21 cellular contexts compared by ENCODE assay signal in the genomic region with DNA sequence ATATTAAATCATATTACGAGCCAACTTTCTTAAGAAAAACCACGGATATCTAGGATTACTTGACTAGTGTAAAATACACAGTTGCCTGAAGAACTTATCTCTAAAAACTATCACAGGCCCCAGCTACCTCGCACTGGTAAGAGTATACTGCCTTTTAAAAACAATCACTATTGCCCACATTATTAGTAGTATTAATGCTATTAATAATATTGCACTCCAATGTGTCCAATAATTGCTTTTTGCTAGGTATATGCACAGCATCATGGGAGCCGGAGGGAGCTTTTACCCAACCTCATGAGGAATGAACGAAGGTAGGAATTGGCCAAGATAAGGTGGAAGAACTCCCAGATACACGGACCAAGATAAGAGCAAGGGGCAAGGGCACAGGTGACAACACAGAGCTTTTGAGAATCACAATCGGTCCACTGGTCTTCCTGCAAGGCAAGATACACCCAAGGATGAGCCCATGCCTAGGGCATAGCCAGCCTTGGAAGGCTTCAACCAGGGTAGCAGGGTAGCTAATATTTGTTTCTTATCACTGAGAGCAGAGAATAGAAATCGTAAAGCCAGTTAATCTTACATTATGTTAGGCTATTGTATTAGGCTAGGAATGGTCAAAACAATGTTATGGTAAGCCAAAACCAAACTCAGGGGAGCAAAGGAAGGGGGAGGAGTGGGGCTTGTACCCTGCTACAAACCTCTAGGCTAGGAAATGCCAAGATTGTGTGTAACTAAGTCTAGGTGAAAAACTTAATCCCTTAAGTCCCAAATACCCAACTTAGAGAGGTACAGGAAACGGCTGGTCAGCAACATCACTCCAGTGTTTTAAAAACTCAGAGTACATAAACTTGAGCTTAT. TPM values are rescaled to one million over a fixed set of nuclear protein-coding genes. Genes with fewer than 3 reads are reported as not detected.
DNase-seq lines count a peak whose midpoint lies in the region; ATAC-seq and TF ChIP-seq lines count a peak whose summit lies in the region.
"Had no signal": no experiment of that assay in that cellular context is flagged by ENCODE, and none has a peak within 500 bp of the region (broad histone marks: within the 10 kb centered on the region; RNA-seq: fewer than 3 reads in every experiment).

No MANE protein-coding gene starts in this region.

- H3K23ac ChIP-seq in mesendoderm (ENCODE audit: low read length) = no peak overlapping the region

- no peak overlapping the region for H3K9ac ChIP-seq in mesendoderm (ENCODE audit: low read length)
- no peak overlapping the region for H3K9ac ChIP-seq in skeletal muscle tissue (ENCODE audit: low read depth in 1 of 3, low read length in 3 of 3)

- H4K5ac ChIP-seq in mesendoderm (ENCODE audit: low read length) = no peak overlapping the region

- no peak overlapping the region for H3K56ac ChIP-seq in mesendoderm (ENCODE audit: low read length)

- H2BK5ac ChIP-seq in mesendoderm (ENCODE audit: low read length) = no peak overlapping the region

- no peak overlapping the region for H3K4me2 ChIP-seq in GM23338
- H3K4me2 ChIP-seq in mesendoderm (ENCODE audit: low read length) = no peak overlapping the region

- no peak overlapping the region for H2BK120ac ChIP-seq in mesendoderm (ENCODE audit: low read depth, low read length)

- H3K4ac ChIP-seq in mesendoderm (ENCODE audit: low read depth, low read length) = no peak overlapping the region

- CTCF ChIA-PET in WTC11 (lab: Charles Lee) = no interaction called here

- H2AFZ ChIP-seq in GM23338 = no peak overlapping the region

- no peaks in the 10 kb centered on the region for H3K4me1 Mint-ChIP-seq in GM23338
- H3K4me1 Mint-ChIP-seq in WTC11 = no peaks in the 10 kb centered on the region

- no peaks in the 10 kb centered on the region for H3K9me3 ChIP-seq in skeletal muscle tissue (ENCODE audit: control insufficient read depth in 3 of 3, low read length in 3 of 3)
- H3K9me3 ChIP-seq: HAP-1, heart right ventricle, right atrium auricular region had no signal

- H3K36me3 ChIP-seq in GM23338 (ENCODE audit: insufficient read depth) = peaks cover 53% of the 10 kb centered on the region
- peaks cover 32% of the 10 kb centered on the region for H3K36me3 ChIP-seq in mesendoderm (ENCODE audit: control insufficient read depth, insufficient read depth, low read length)
- H3K36me3 ChIP-seq in skeletal muscle tissue (ENCODE audit: control insufficient read depth in 3 of 3, insufficient read depth in 3 of 3, low read length in 3 of 3) = peaks cover 47 to 57% (median 49%) of the 10 kb centered on the region in 3 donors

- H4K8ac ChIP-seq in mesendoderm (ENCODE audit: low read depth, low read length) = no peak overlapping the region

- H2BK15ac ChIP-seq in mesendoderm (replicated peaks; ENCODE audit: low read depth) = no peak overlapping the region

- peaks cover 40% of the 10 kb centered on the region for H3F3A ChIP-seq in GM23338 (replicated peaks; ENCODE audit: low read depth)

- TF ChIP-seq CTCF in GM23338 (conservative IDR thresholded peaks at IDR 0.05; ENCODE audit: low read depth in 2 of 2) (no peak), WTC11 (IDR thresholded peaks at IDR 0.05) (no peak)

- 0 out of 2 replicates have a peak overlapping the region, but pooled peaks have one; percentile 27 for H3K27ac ChIP-seq in GM23338 (ENCODE audit: low read depth)
- no peak overlapping the region for H3K27ac ChIP-seq in mesendoderm (ENCODE audit: low read depth, low read length)
- H3K27ac ChIP-seq in skeletal muscle tissue (ENCODE audit: low read depth, low read length) = peak overlapping the region; percentile 23
- H3K27ac ChIP-seq: heart right ventricle, right atrium auricular region had no signal

- H3K4me3 ChIP-seq in GM23338 = no peak overlapping the region
- H3K4me3 ChIP-seq in mesendoderm (ENCODE audit: low read length) = no peak overlapping the region
- no peak overlapping the region for H3K4me3 ChIP-seq in skeletal muscle tissue (ENCODE audit: low read length in 3 of 3)
- H3K4me3 ChIP-seq: HAP-1, heart right ventricle, right atrium auricular region had no signal

- DNase-seq in GM23338 (ENCODE audit: low spot score) = no peak
- DNase-seq in WTC11 (ENCODE audit: low spot score) = no peak
- peak; percentile 25 for DNase-seq in mesendoderm
- no peak for DNase-seq in NCI-H446 treated with DMSO at 0.1 percent for 48 hours (lab: John Stamatoyannopoulos, UW)
- no peak for DNase-seq in cortex of kidney (lab: John Stamatoyannopoulos, UW)
- DNase-seq: activated CD8-positive, alpha-beta T cell treated with anti-CD3 and anti-CD28 coated beads for 36 hours; activated effector memory CD4-positive, alpha-beta T cell treated with anti-CD3 and anti-CD28 coated beads, Interleukin-2, amount 50 U/mL, for 16 hours; activated T-cell treated with anti-CD3 and anti-CD28 coated beads for 4 hours; heart right ventricle; NCI-H1436; NCI-H524 treated with DMSO at 0.1 percent for 48 hours; occipital lobe had no signal

- no CpG with 5 or more reads among the region's 9 CpGs for WGBS in mesendoderm (ENCODE audit: extremely low coverage, insufficient coverage, low lambda C conversion rate)

- H3K79me2 ChIP-seq in GM23338 (replicated peaks; ENCODE audit: insufficient read depth) = peaks cover 23% of the 10 kb centered on the region
- H3K79me2 ChIP-seq in mesendoderm (ENCODE audit: control insufficient read depth, insufficient read depth, low read length) = peaks cover 8% of the 10 kb centered on the region

- H3K4me1 ChIP-seq in GM23338 (ENCODE audit: insufficient read depth) (no peaks in the 10 kb centered on the region), mesendoderm (ENCODE audit: control insufficient read depth, low read depth, low read length) (peaks cover 4% of the 10 kb centered on the region), skeletal muscle tissue (ENCODE audit: control insufficient read depth in 3 of 3, insufficient read depth in 3 of 3, low read length in 3 of 3) (peaks cover 10 to 29% (median 13%) of the 10 kb centered on the region in 3 donors)
- H3K4me1 ChIP-seq: HAP-1 had no signal

- H3K4me3 Mint-ChIP-seq in GM23338 (no peak overlapping the region), WTC11 (no peak overlapping the region)
- H3K4me3 Mint-ChIP-seq: activated CD8-positive, alpha-beta T cell treated with anti-CD3 and anti-CD28 coated beads for 36 hours had no signal

- ATAC-seq in GM23338 (peak; percentile 33), WTC11 (peak; percentile 24; the same call in 1 of the 2 replicates), HG03159 (IDR thresholded peaks at IDR 0.05; ENCODE audit: unreplicated experiment) (no peak)
- ATAC-seq: activated CD4-positive, CD25-positive, alpha-beta regulatory T cell treated with anti-CD3 and anti-CD28 coated beads, Interleukin-2, amount 50 U/mL, for 24 hours; activated CD8-positive, alpha-beta T cell treated with anti-CD3 and anti-CD28 coated beads for 36 hours had no signal

- no peaks in the 10 kb centered on the region for H3K9me3 Mint-ChIP-seq in GM23338
- no peaks in the 10 kb centered on the region for H3K9me3 Mint-ChIP-seq in WTC11
- H3K9me3 Mint-ChIP-seq: activated CD8-positive, alpha-beta T cell treated with anti-CD3 and anti-CD28 coated beads for 36 hours; brain had no signal

- H3K27me3 Mint-ChIP-seq in GM23338 (ENCODE audit: insufficient read depth, low read depth, poor library complexity) (peaks cover 5% of the 10 kb centered on the region), WTC11 (ENCODE audit: low read depth) (no peaks in the 10 kb centered on the region)
- H3K27me3 Mint-ChIP-seq: activated CD8-positive, alpha-beta T cell treated with anti-CD3 and anti-CD28 coated beads for 36 hours; brain had no signal

- POLR2A ChIA-PET in WTC11 (lab: Charles Lee) = interaction anchor here (1.6 kb wide), 1 partner anchor 10 kb away, joined by 5 read pairs; a partner anchor contains a TSS

- no peak overlapping the region for H2AK5ac ChIP-seq in mesendoderm (ENCODE audit: low read length)

- H4K20me1 ChIP-seq in GM23338 (replicated peaks; ENCODE audit: insufficient read depth) = peaks cover 46% of the 10 kb centered on the region

- H3K27me3 ChIP-seq in GM23338 (ENCODE audit: insufficient read depth) (no peaks in the 10 kb centered on the region), mesendoderm (ENCODE audit: insufficient read depth, low read length, poor library complexity) (no peaks in the 10 kb centered on the region), skeletal muscle tissue (ENCODE audit: control insufficient read depth in 3 of 3, insufficient read depth in 3 of 3, low read length in 3 of 3) (no peaks in the 10 kb centered on the region)
- H3K27me3 ChIP-seq: heart right ventricle, right atrium auricular region had no signal

- H3K9me2 ChIP-seq in GM23338 (ENCODE audit: insufficient read depth) = no peaks in the 10 kb centered on the region

- H3K18ac ChIP-seq in mesendoderm (ENCODE audit: low read length) = no peak overlapping the region

- H3K27ac Mint-ChIP-seq in GM23338 (no peak overlapping the region), WTC11 (peak overlapping the region; percentile 81; the same call in 1 of the 2 replicates)
- H3K27ac Mint-ChIP-seq: activated CD8-positive, alpha-beta T cell treated with anti-CD3 and anti-CD28 coated beads for 36 hours had no signal

- peaks cover 21% of the 10 kb centered on the region for H3K79me1 ChIP-seq in mesendoderm (ENCODE audit: low read length)

- H3K36me3 Mint-ChIP-seq in GM23338 (ENCODE audit: low read depth) = peaks cover 59% of the 10 kb centered on the region
- peaks cover 59% of the 10 kb centered on the region for H3K36me3 Mint-ChIP-seq in WTC11

TF ChIP-seq in GM23338, 12 proteins besides CTCF, POLR2A, EP300 and RAD21 (continues in another document):
- TF ChIP-seq STAT1 (IDR thresholded peaks at IDR 0.05; ENCODE audit: unreplicated experiment) = no peak
- no peak for TF ChIP-seq NANOG (IDR thresholded peaks at IDR 0.05; ENCODE audit: borderline replicate concordance)
- TF ChIP-seq ZNF114 (CRISPR knock-in tag; IDR thresholded peaks at IDR 0.05) = no peak

TF ChIP-seq in WTC11, 78 proteins besides CTCF, POLR2A, EP300 and RAD21 (continues in another document):
- no peak for TF ChIP-seq ZNF396 (CRISPR knock-in tag; IDR thresholded peaks at IDR 0.05; ENCODE audit: borderline replicate concordance)

RNA-seq across cellular contexts. Expression of a gene that starts 9.4 kb away (rescaled TPM):
- 356 and 359 TPM in 2 replicates for total RNA-seq in GM23338 (2014; rRNA removed; shearing (Covaris generic))
- 240 and 254 TPM in 2 replicates for polyA plus RNA-seq in GM23338 (2016; fragmentation: Nextera tagmentation; extraction: Ambion mirVana)
- 240 to 284 TPM (median 269 TPM) in 3 replicates for total RNA-seq in WTC11 (2021)
- 199 TPM for polyA plus RNA-seq in mesendoderm (2013, experiment 1 of 2)
- polyA plus RNA-seq in mesendoderm (2013, experiment 2 of 2) = 197 TPM
- 435 TPM for total RNA-seq in skeletal muscle tissue

RNA-seq across cellular contexts. Expression of a gene that starts 18.3 kb away (rescaled TPM):
- not detected in 2 replicates for total RNA-seq in GM23338 (2014; rRNA removed; shearing (Covaris generic))
- not detected in 2 replicates for polyA plus RNA-seq in GM23338 (2016; fragmentation: Nextera tagmentation; extraction: Ambion mirVana)
- total RNA-seq in WTC11 (2021) (not detected in 3 replicates), skeletal muscle tissue (not detected)
- not detected for polyA plus RNA-seq in mesendoderm (2013, experiment 1 of 2)
- polyA plus RNA-seq in mesendoderm (2013, experiment 2 of 2) = not detected
- total RNA-seq: activated CD8-positive, alpha-beta T cell treated with anti-CD3 and anti-CD28 coated beads for 36 hours; endothelial cell of umbilical vein; heart right ventricle; lower leg skin; occipital lobe; right atrium auricular region; ureter had no signal
- polyA plus RNA-seq: endothelial cell of umbilical vein, heart right ventricle had no signal
